In genomic region chr6:140653985-140654384, GRCh38 we compare ENCODE assay signal across 14 cellular contexts.
DNase-seq lines count a peak whose midpoint lies in the region; ATAC-seq, FAIRE-seq and TF ChIP-seq lines count a peak whose summit lies in the region.
"Had no signal": no experiment of that assay in that cellular context is flagged by ENCODE, and none has a peak within 500 bp of the region (broad histone marks: within the 10 kb centered on the region; RNA-seq: fewer than 3 reads in every experiment).

No MANE protein-coding gene starts in this region.

- no peaks in the 10 kb centered on the region for H3K4me1 ChIP-seq in mesendoderm (ENCODE audit: control insufficient read depth, low read depth, low read length)
- H3K4me1 ChIP-seq: BLaER1 treated with 17β-estradiol and CSF1 and Interleukin-3, amounts not matched to agents 10 nM and 100 nM had no signal

- no peaks in the 10 kb centered on the region for H3K79me1 ChIP-seq in mesendoderm (ENCODE audit: low read length)

- no peak overlapping the region for H3K4me2 ChIP-seq in mesendoderm (ENCODE audit: low read length)
- H3K4me2 ChIP-seq: BLaER1 treated with 17β-estradiol and CSF1 and Interleukin-3, amounts not matched to agents 10 nM and 100 nM had no signal

- no peak for ATAC-seq in effector memory CD8-positive, alpha-beta T cell (replicated peaks)
- ATAC-seq: HCT116 had no signal

- no peak overlapping the region for H3K9ac ChIP-seq in mesendoderm (ENCODE audit: low read length)
- H3K9ac ChIP-seq: BLaER1 treated with 17β-estradiol and CSF1 and Interleukin-3, amounts not matched to agents 10 nM and 100 nM had no signal

- H3K27me3 ChIP-seq in bronchial epithelial cell (ENCODE audit: control insufficient read depth, insufficient read depth, low read length), result no peaks in the 10 kb centered on the region
- H3K27me3 ChIP-seq in mesendoderm (ENCODE audit: insufficient read depth, low read length, poor library complexity), result no peaks in the 10 kb centered on the region
- H3K27me3 ChIP-seq: BLaER1 treated with 17β-estradiol and CSF1 and Interleukin-3, amounts not matched to agents 10 nM and 100 nM had no signal

- no peak for TF ChIP-seq CTCF in bronchial epithelial cell (IDR thresholded peaks at IDR 0.05; ENCODE audit: insufficient read depth, low read length, severe bottlenecking)

- H2BK5ac ChIP-seq in mesendoderm (ENCODE audit: low read length), result no peak overlapping the region

- no peak overlapping the region for H3K27ac Mint-ChIP-seq in effector memory CD8-positive, alpha-beta T cell
- H3K27ac Mint-ChIP-seq: CD4-positive, alpha-beta memory T cell had no signal

- no peaks in the 10 kb centered on the region for H3K36me3 Mint-ChIP-seq in effector memory CD8-positive, alpha-beta T cell (ENCODE audit: insufficient read depth)
- H3K36me3 Mint-ChIP-seq: CD4-positive, alpha-beta memory T cell had no signal

- no peak overlapping the region for H2BK120ac ChIP-seq in mesendoderm (ENCODE audit: low read depth, low read length)

- DNase-seq in DMS53 (lab: John Stamatoyannopoulos, UW), result peak; percentile 7
- DNase-seq in NCI-H226, result peak; percentile 15
- DNase-seq in bronchial epithelial cell (ENCODE audit: low read depth), result peak; percentile 15
- peak; percentile 18 for DNase-seq in kidney glomerular epithelial cell (lab: John Stamatoyannopoulos, UW)
- DNase-seq in OCI-M2 (lab: John Stamatoyannopoulos, UW; ENCODE audit: unreplicated experiment), result no peak
- DNase-seq in effector memory CD8-positive, alpha-beta T cell, result no peak
- no peak for DNase-seq in urothelium cell line (ENCODE audit: low spot score)
- no peak for DNase-seq in mesendoderm
- DNase-seq: ACHN; CD4-positive, alpha-beta memory T cell; COR-L47 had no signal

- no peaks in the 10 kb centered on the region for H3K36me3 ChIP-seq in bronchial epithelial cell (ENCODE audit: control insufficient read depth, insufficient read depth, low read length)
- no peaks in the 10 kb centered on the region for H3K36me3 ChIP-seq in mesendoderm (ENCODE audit: control insufficient read depth, insufficient read depth, low read length)
- H3K36me3 ChIP-seq: BLaER1 treated with 17β-estradiol and CSF1 and Interleukin-3, amounts not matched to agents 10 nM and 100 nM had no signal

- H4K5ac ChIP-seq in mesendoderm (ENCODE audit: low read length), result no peak overlapping the region

- H3K4me3 Mint-ChIP-seq in effector memory CD8-positive, alpha-beta T cell, result no peak overlapping the region
- H3K4me3 Mint-ChIP-seq: CD4-positive, alpha-beta memory T cell had no signal

- H3K4me1 Mint-ChIP-seq in effector memory CD8-positive, alpha-beta T cell (ENCODE audit: low read depth in 2 of 2), result no peaks in the 10 kb centered on the region
- H3K4me1 Mint-ChIP-seq: CD4-positive, alpha-beta memory T cell had no signal

- no peak overlapping the region for H3K4ac ChIP-seq in mesendoderm (ENCODE audit: low read depth, low read length)

- no peak overlapping the region for H3K56ac ChIP-seq in mesendoderm (ENCODE audit: low read length)

- no peak overlapping the region for H3K4me3 ChIP-seq in bronchial epithelial cell (ENCODE audit: low read depth, low read length)
- no peak overlapping the region for H3K4me3 ChIP-seq in mesendoderm (ENCODE audit: low read length)
- H3K4me3 ChIP-seq: BLaER1 treated with 17β-estradiol and CSF1 and Interleukin-3, amounts not matched to agents 10 nM and 100 nM had no signal

- H3K27me3 Mint-ChIP-seq in effector memory CD8-positive, alpha-beta T cell, result no peaks in the 10 kb centered on the region

- H3K27ac ChIP-seq in mesendoderm (ENCODE audit: low read depth, low read length), result no peak overlapping the region
- H3K27ac ChIP-seq: BLaER1 treated with 17β-estradiol and CSF1 and Interleukin-3, amounts not matched to agents 10 nM and 100 nM had no signal

- no peaks in the 10 kb centered on the region for H3K79me2 ChIP-seq in mesendoderm (ENCODE audit: control insufficient read depth, insufficient read depth, low read length)

- H3K9me3 Mint-ChIP-seq in effector memory CD8-positive, alpha-beta T cell, result peaks cover 0 to 1% of the 10 kb centered on the region in 2 donors
- H3K9me3 Mint-ChIP-seq: CD4-positive, alpha-beta memory T cell had no signal

- no peak overlapping the region for H2BK15ac ChIP-seq in mesendoderm (replicated peaks; ENCODE audit: low read depth)

- FAIRE-seq in bronchial epithelial cell (lab: Jason Lieb, UNC), result no peak
- FAIRE-seq in urothelium cell line (lab: Jason Lieb, UNC), result no peak
- FAIRE-seq: H54 had no signal

- H3K18ac ChIP-seq in mesendoderm (ENCODE audit: low read length), result no peak overlapping the region

- no peak overlapping the region for H3K23ac ChIP-seq in mesendoderm (ENCODE audit: low read length)

- no peak overlapping the region for H2AK5ac ChIP-seq in mesendoderm (ENCODE audit: low read length)

- H4K8ac ChIP-seq in mesendoderm (ENCODE audit: low read depth, low read length), result no peak overlapping the region

Comparison
In these comparisons a context has a peak if more than half of its experiments do, and no peak if none do; other contexts are left out.
1. DNase-seq: peak in DMS53 (single experiment), NCI-H226 (single experiment), bronchial epithelial cell (single experiment) and kidney glomerular epithelial cell (single experiment); none in OCI-M2 (single experiment), effector memory CD8-positive, alpha-beta T cell (0 of 3), urothelium cell line (single experiment) and mesendoderm (single experiment).